ENCODE assay signal across 8 cellular contexts in the genomic region with DNA sequence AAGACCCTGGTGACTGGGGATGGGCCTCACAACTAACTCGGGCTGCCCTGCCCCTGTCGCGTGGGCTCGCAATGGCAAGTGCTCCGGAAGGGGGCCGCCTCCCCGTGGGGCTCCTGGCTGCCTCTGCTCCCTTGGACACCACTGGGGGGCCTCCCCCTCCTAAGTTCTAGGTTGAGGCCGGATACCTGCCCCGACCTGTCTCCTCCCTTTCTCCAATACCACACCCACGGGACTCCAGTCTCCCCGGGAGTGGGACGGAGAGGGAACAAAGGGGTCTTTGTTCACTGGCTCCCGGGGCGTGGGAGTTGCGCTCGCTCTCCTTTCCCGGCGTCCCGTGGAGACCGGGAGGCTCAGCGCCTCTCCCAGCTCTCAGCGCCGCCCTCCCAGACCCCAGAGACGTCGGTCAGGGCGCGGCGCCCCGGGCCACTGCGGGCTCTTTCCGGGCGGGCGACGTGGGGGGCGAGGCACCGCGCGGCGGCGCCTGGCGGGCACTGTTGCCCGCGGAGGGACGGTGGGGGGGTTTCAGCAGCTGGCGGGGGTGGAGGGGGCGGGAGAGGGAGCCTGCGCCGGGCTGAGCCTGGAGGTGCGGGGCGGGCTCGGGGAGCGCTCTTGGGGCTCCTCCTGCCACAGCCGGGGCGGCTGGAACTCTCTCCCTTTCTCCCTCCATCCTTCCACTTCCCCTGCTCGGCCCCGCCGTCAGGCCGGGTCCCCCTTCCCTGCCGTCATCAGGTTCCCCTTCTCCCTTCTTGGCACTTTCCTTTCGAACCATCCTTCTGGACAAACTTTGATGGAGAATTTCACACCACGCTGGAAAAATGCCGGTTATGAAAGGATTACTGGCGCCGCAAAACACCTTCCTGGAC. TPM values are rescaled to one million over a fixed set of nuclear protein-coding genes. Genes with fewer than 3 reads are reported as not detected.
A peak's percentile ranks its signal among the peaks of the same experiment; 100 is the strongest.
DNase-seq lines count a peak whose midpoint lies in the region; ATAC-seq and TF ChIP-seq lines count a peak whose summit lies in the region.

Gene KCNH8, plus strand, starts transcription at position 606 of the 863 bp plus-strand sequence. Its CDS starts 210 bp downstream, at position 816.

- DNase-seq in NCI-H2227 treated with DMSO at 0.1 percent for 48 hours (lab: John Stamatoyannopoulos, UW) (peak; percentile 66), right cardiac atrium (peak in 2 of 3 donors; percentile 51 to 57), prostate gland (ENCODE audit: low spot score) (peak; percentile 41)

- H3K9me3 Mint-ChIP-seq in activated naive CD8-positive, alpha-beta T cell (ENCODE audit: low read depth) = no peaks in the 10 kb centered on the region

- no peak for TF ChIP-seq POLR2A in prostate gland (IDR thresholded peaks at IDR 0.05)

- H3K4me3 ChIP-seq in GM12875 (ENCODE audit: low read depth, low read length) (peak within 1 kb of the TSS; percentile 62), right cardiac atrium (ENCODE audit: low read length) (peak within 1 kb of the TSS; percentile 92), prostate gland (peak within 1 kb of the TSS; percentile 50 to 56)

- H3K4me1 ChIP-seq in right cardiac atrium (ENCODE audit: control insufficient read depth, insufficient read depth, low read length) (peaks cover 6% of the 10 kb centered on the region), prostate gland (replicated peaks) (no peaks in the 10 kb centered on the region)

- H3K27ac ChIP-seq in right cardiac atrium (ENCODE audit: low read length) (no peak within 1 kb of the TSS), prostate gland (peak within 1 kb of the TSS; percentile 76 to 81)

- under 1% methylated on average over 63 of the region's 64 CpGs for WGBS in right cardiac atrium
- 1% methylated on average over 32 of the region's 64 CpGs for WGBS in prostate gland

- H3K9me3 ChIP-seq in right cardiac atrium (ENCODE audit: control insufficient read depth, low read length) (peaks cover 1% of the 10 kb centered on the region), prostate gland (no peaks in the 10 kb centered on the region)

- no peaks in the 10 kb centered on the region for H3K36me3 Mint-ChIP-seq in activated naive CD8-positive, alpha-beta T cell

- no peaks in the 10 kb centered on the region for H3K36me3 ChIP-seq in prostate gland

- no peak for TF ChIP-seq CTCF in GM12875 (IDR thresholded peaks at IDR 0.05; ENCODE audit: borderline replicate concordance, insufficient read depth, low read depth, low read length)
- no peak for TF ChIP-seq CTCF in prostate gland (IDR thresholded peaks at IDR 0.05)

- peak within 1 kb of the TSS; percentile 61 for H3K27ac Mint-ChIP-seq in activated naive CD8-positive, alpha-beta T cell

- H3K27me3 ChIP-seq in right cardiac atrium (ENCODE audit: control insufficient read depth, insufficient read depth) = no peaks in the 10 kb centered on the region
- no peaks in the 10 kb centered on the region for H3K27me3 ChIP-seq in prostate gland (replicated peaks; ENCODE audit: insufficient read depth)

- peak in 1 of 2 donors; percentile 52 for ATAC-seq in right cardiac atrium
- no peak for ATAC-seq in HG03097 (IDR thresholded peaks at IDR 0.05; ENCODE audit: low FRiP score, unreplicated experiment)
- ATAC-seq in HG03135 (IDR thresholded peaks at IDR 0.05; ENCODE audit: unreplicated experiment) = no peak
- no peak for ATAC-seq in GM19035 (IDR thresholded peaks at IDR 0.05; ENCODE audit: unreplicated experiment)

- peaks cover 18% of the 10 kb centered on the region for H3K4me1 Mint-ChIP-seq in activated naive CD8-positive, alpha-beta T cell (ENCODE audit: low read depth)

- peak within 1 kb of the TSS; percentile 88 for H3K4me3 Mint-ChIP-seq in activated naive CD8-positive, alpha-beta T cell

- intact Hi-C loops in right cardiac atrium (cut with DNase I) (no loop called here), prostate gland (cut with DNase I) (no loop called here)

- peaks cover 21% of the 10 kb centered on the region for H3K27me3 Mint-ChIP-seq in activated naive CD8-positive, alpha-beta T cell

RNA-seq across cellular contexts. Expression of gene KCNH8, which starts in this region (rescaled TPM):
- total RNA-seq in right cardiac atrium = under 1 TPM; 0.11 to 0.31 (median 0.20) TPM
- 0.11 TPM for polyA plus RNA-seq in right cardiac atrium
- 1 to 10 TPM in 1 of 2 donors, under 1 TPM in 1; 0.46 to 3.4 TPM for total RNA-seq in prostate gland

Comparison
In these comparisons a context has a peak if more than half of its experiments do, and no peak if none do; other contexts are left out.
1. Peak in DNase-seq and H3K4me3 ChIP-seq in right cardiac atrium; RNA of the gene not detected or under 1 TPM.